Comparison of ENCODE assay signal across 20 cellular contexts in genomic region chr3:169266351-169266750, GRCh38.
DNase-seq lines count a peak whose midpoint lies in the region; FAIRE-seq and TF ChIP-seq lines count a peak whose summit lies in the region.
"Had no signal": no experiment of that assay in that cellular context is flagged by ENCODE, and none has a peak within 500 bp of the region (broad histone marks: within the 10 kb centered on the region; RNA-seq: fewer than 3 reads in every experiment).

No MANE protein-coding gene starts in this region.

- DNase-seq in H54 (ENCODE audit: insufficient read length, low spot score), result no peak
- DNase-seq in frontal cortex (ENCODE audit: low spot score in 2 of 2), result no peak
- peak; percentile 76 for DNase-seq in medulla oblongata (ENCODE audit: extremely low spot score)
- peak; percentile 80 for DNase-seq in superior temporal gyrus (ENCODE audit: extremely low spot score)
- DNase-seq in ureter (ENCODE audit: low spot score), result no peak
- DNase-seq in stimulated activated CD4-positive, alpha-beta T cell treated with anti-CD3 and anti-CD28 coated beads, Interleukin-2, amount 100 ng/mL, for 48 hours, result no peak
- no peak for DNase-seq in adrenal gland
- DNase-seq: BE2C; CD8-positive, alpha-beta T cell; COR-L47; DND-41; GDM1; GOT3; HCEC 1CT; HFFc6 had no signal

- 62 to 72% (median 67%) methylated on average over 3 of the region's 3 CpGs for WGBS in adrenal gland, 4 donors

- H3K27me3 ChIP-seq in adrenal gland, result no peaks in the 10 kb centered on the region
- H3K27me3 ChIP-seq: BE2C had no signal

- TF ChIP-seq CTCF in adrenal gland (IDR thresholded peaks at IDR 0.05), result no peak

- peak; percentile 15 for FAIRE-seq in H54 (lab: Jason Lieb, UNC)
- peak; percentile 74 for FAIRE-seq in frontal cortex (lab: Jason Lieb, UNC)
- FAIRE-seq: A204.1, GM12892, HepG2, HTR-8/SVneo had no signal

- no peak for TF ChIP-seq POLR2A in H54 (IDR thresholded peaks at IDR 0.05; ENCODE audit: low read depth, low read length)
- TF ChIP-seq POLR2A in adrenal gland (IDR thresholded peaks at IDR 0.05), result no peak

- H3K4me1 ChIP-seq in adrenal gland (replicated peaks in 1 of 2), result no peaks in the 10 kb centered on the region

- no peaks in the 10 kb centered on the region for H3K36me3 ChIP-seq in adrenal gland (replicated peaks in 1 of 2)
- H3K36me3 ChIP-seq: BE2C had no signal

- intact Hi-C loops in adrenal gland (cut with DNase I), result no loop called here

- no peaks in the 10 kb centered on the region for H3K9me3 ChIP-seq in adrenal gland (replicated peaks in 1 of 3)
- H3K9me3 ChIP-seq: BE2C had no signal

- no peak overlapping the region for H3K27ac ChIP-seq in adrenal gland
- H3K27ac ChIP-seq: C4-2B had no signal

- no peak overlapping the region for H3K4me3 ChIP-seq in adrenal gland

Comparison
In these comparisons a context has a peak if more than half of its experiments do, and no peak if none do; other contexts are left out.
1. DNase-seq: peak in medulla oblongata (single experiment) and superior temporal gyrus (single experiment); none in H54 (single experiment), frontal cortex (0 of 2), ureter (single experiment), stimulated activated CD4-positive, alpha-beta T cell treated with anti-CD3 and anti-CD28 coated beads, Interleukin-2, amount 100 ng/mL, for 48 hours (0 of 2) and adrenal gland (0 of 7).